22 cellular contexts compared by ENCODE assay signal in the genomic region with DNA sequence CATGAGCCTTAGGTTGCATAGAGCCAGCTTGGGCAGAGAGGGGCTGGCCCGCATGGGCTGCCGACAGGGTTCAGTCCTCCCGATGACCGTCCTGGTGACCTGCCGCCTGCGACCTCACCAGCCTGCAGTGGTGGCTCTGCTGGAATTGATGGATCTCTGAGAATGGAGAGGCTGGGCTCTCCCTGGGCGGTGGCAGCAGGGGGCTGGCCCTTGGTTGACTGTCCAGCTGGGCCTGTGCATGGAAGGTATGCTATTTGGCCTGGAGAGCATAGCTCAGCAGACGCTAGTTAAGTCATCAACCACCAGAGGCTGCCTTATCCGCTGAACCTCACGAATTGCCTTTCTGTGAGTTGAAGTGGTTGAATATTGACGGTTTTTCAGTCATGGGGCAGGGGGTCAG. TPM values are rescaled to one million over a fixed set of nuclear protein-coding genes. Genes with fewer than 3 reads are reported as not detected.
A peak's percentile ranks its signal among the peaks of the same experiment; 100 is the strongest.
DNase-seq lines count a peak whose midpoint lies in the region; ATAC-seq and TF ChIP-seq lines count a peak whose summit lies in the region.
"Had no signal": no experiment of that assay in that cellular context is flagged by ENCODE, and none has a peak within 500 bp of the region (broad histone marks: within the 10 kb centered on the region; RNA-seq: fewer than 3 reads in every experiment).

No MANE protein-coding gene starts in this region.

- H3K27ac Mint-ChIP-seq in neural progenitor cell: peak overlapping the region; percentile 38
- H3K27ac Mint-ChIP-seq: CD4-positive, alpha-beta T cell; HFFc6 had no signal

- H3K27me3 ChIP-seq in BLaER1 treated with 17β-estradiol and CSF1 and Interleukin-3, amounts not matched to agents 10 nM and 100 nM: 0 out of 22 replicates have a peak, but pooled peaks cover 0 to 4% (median 0%) of the 10 kb centered on the region in 11 experiments
- no peaks in the 10 kb centered on the region for H3K27me3 ChIP-seq in IMR-90 (ENCODE audit: control insufficient read depth, insufficient read depth, low read length)
- H3K27me3 ChIP-seq in neural progenitor cell: no peaks in the 10 kb centered on the region
- H3K27me3 ChIP-seq in lower lobe of right lung (ENCODE audit: low read depth): no peaks in the 10 kb centered on the region
- H3K27me3 ChIP-seq: BE2C had no signal

- peaks cover 2% of the 10 kb centered on the region for H3K9me3 Mint-ChIP-seq in neural progenitor cell
- H3K9me3 Mint-ChIP-seq: CD4-positive, alpha-beta T cell had no signal

- no peak overlapping the region for H4K5ac ChIP-seq in IMR-90 (ENCODE audit: low read depth, low read length)

- POLR2A ChIA-PET in IMR-90 (lab: Charles Lee; ENCODE audit: unreplicated experiment): no interaction called here

- H3K4ac ChIP-seq in IMR-90 (ENCODE audit: low read depth, low read length): no peak overlapping the region

- peaks cover 0 to 3% of the 10 kb centered on the region in 2 experiments; a peak in 2 of 4 replicates for H3K79me1 ChIP-seq in IMR-90 (ENCODE audit: low read depth in 1 of 2, low read length in 2 of 2)

- H3K9me1 ChIP-seq in IMR-90 (ENCODE audit: insufficient read depth, low read length): peaks cover 3% of the 10 kb centered on the region; the same call in 1 of the 2 replicates

- ATAC-seq in IMR-90 (ENCODE audit: low read depth) (peak; percentile 48), lower lobe of right lung (no peak)
- ATAC-seq: GM12878 had no signal

- no peak overlapping the region for H2AFZ ChIP-seq in IMR-90 (replicated peaks; ENCODE audit: low read length, poor library complexity)
- no peak overlapping the region for H2AFZ ChIP-seq in neural progenitor cell (replicated peaks)

- H3K18ac ChIP-seq in IMR-90 (ENCODE audit: low read depth, low read length): no peak overlapping the region; the same call in 1 of the 2 replicates

- in situ Hi-C loops in IMR-90 (cut with MboI; ENCODE audit: low sequenced_read_pairs): no loop called here

- peak overlapping the region; percentile 1 to 94 (median 77); a peak in 19 of 22 replicates for H3K4me2 ChIP-seq in BLaER1 treated with 17β-estradiol and CSF1 and Interleukin-3, amounts not matched to agents 10 nM and 100 nM
- H3K4me2 ChIP-seq in IMR-90 (ENCODE audit: low read depth, low read length): no peak overlapping the region
- no peak overlapping the region for H3K4me2 ChIP-seq in neural progenitor cell
- H3K4me2 ChIP-seq: SK-N-SH had no signal

- H3K36me3 Mint-ChIP-seq in neural progenitor cell: peaks cover 7% of the 10 kb centered on the region

- H4K8ac ChIP-seq in IMR-90 (ENCODE audit: low read depth in 2 of 2, low read length in 2 of 2): no peak overlapping the region

- no peak for TF ChIP-seq POLR2A in IMR-90 (IDR thresholded peaks at IDR 0.05; ENCODE audit: low read depth, low read length)

- dilution Hi-C loops in IMR-90 (cut with HindIII; ENCODE audit: low sequenced_read_pairs, unreplicated experiment): no loop called here

- H3K56ac ChIP-seq in IMR-90 (ENCODE audit: extremely low read depth, insufficient read depth, low read length): no peak overlapping the region

- peaks cover 25% of the 10 kb centered on the region for H3K4me1 Mint-ChIP-seq in neural progenitor cell

- peak overlapping the region in 4 of 11 experiments; percentile 4 to 56 (median 44); a peak in 7 of 22 replicates for H3K9ac ChIP-seq in BLaER1 treated with 17β-estradiol and CSF1 and Interleukin-3, amounts not matched to agents 10 nM and 100 nM
- H3K9ac ChIP-seq in IMR-90 (ENCODE audit: low read depth, low read length) (no peak overlapping the region), neural progenitor cell (no peak overlapping the region)
- H3K9ac ChIP-seq: SK-N-SH had no signal

- H2AK5ac ChIP-seq in IMR-90 (ENCODE audit: low read depth, low read length): no peak overlapping the region

- peaks cover 14 to 74% (median 49%) of the 10 kb centered on the region in 11 experiments; a peak in 19 of 22 replicates for H4K20me1 ChIP-seq in BLaER1 treated with 17β-estradiol and CSF1 and Interleukin-3, amounts not matched to agents 10 nM and 100 nM
- H4K20me1 ChIP-seq in IMR-90 (ENCODE audit: insufficient read depth, low read length) (peaks cover 9% of the 10 kb centered on the region; the same call in 1 of the 2 replicates), neural progenitor cell (ENCODE audit: low read depth) (no peaks in the 10 kb centered on the region)

- peak; percentile 7 for DNase-seq in IMR-90
- no peak for DNase-seq in neural progenitor cell (ENCODE audit: low spot score)
- DNase-seq in NCI-H2081 (lab: John Stamatoyannopoulos, UW): no peak
- no peak for DNase-seq in DMS79 (lab: John Stamatoyannopoulos, UW)
- no peak for DNase-seq in lower lobe of right lung
- DNase-seq: BE2C; Caco-2; CD4-positive, alpha-beta T cell; DMS 273 treated with DMSO at 0.1 percent for 48 hours; DND-41; HFFc6; KG1; NCI-H1105; NCI-H2029 treated with DMSO at 0.1 percent for 48 hours; NCI-H2171 treated with DMSO at 0.1 percent for 48 hours; NCI-H526; OCI-M1; SHP77; SK-N-SH had no signal

- H3K27me3 Mint-ChIP-seq in neural progenitor cell (ENCODE audit: insufficient read depth, low read depth): peaks cover 4% of the 10 kb centered on the region
- H3K27me3 Mint-ChIP-seq: CD4-positive, alpha-beta T cell had no signal

- no peak overlapping the region for H2BK120ac ChIP-seq in IMR-90 (ENCODE audit: low read depth, low read length)

- H4K91ac ChIP-seq in IMR-90 (ENCODE audit: insufficient read depth, low read depth, low read length): no peak overlapping the region

- no peak overlapping the region for H3K14ac ChIP-seq in IMR-90 (replicated peaks; ENCODE audit: low read depth, low read length)

- CTCF ChIA-PET in IMR-90 (lab: Yijun Ruan, JAX): no interaction called here

- intact Hi-C loops in IMR-90 (cut with micrococcal nuclease): loop anchor here (5.0 kb wide), 1 partner anchor 63 kb away; no protein-coding TSS in a partner anchor
- intact Hi-C loops in lower lobe of right lung (cut with DNase I): no loop called here

- H3K36me3 ChIP-seq in BLaER1 treated with 17β-estradiol and CSF1 and Interleukin-3, amounts not matched to agents 10 nM and 100 nM: peaks cover 0 to 28% (median 12%) of the 10 kb centered on the region in 11 experiments; a peak in 12 of 22 replicates
- H3K36me3 ChIP-seq in IMR-90 (ENCODE audit: control insufficient read depth, insufficient read depth, low read length): no peaks in the 10 kb centered on the region; the same call in 1 of the 2 replicates
- no peaks in the 10 kb centered on the region for H3K36me3 ChIP-seq in neural progenitor cell
- peaks cover 8% of the 10 kb centered on the region for H3K36me3 ChIP-seq in lower lobe of right lung

- H2BK5ac ChIP-seq in IMR-90 (ENCODE audit: low read depth, low read length, poor library complexity, severe bottlenecking): no peak overlapping the region

- no peaks in the 10 kb centered on the region for H3K9me3 ChIP-seq in BLaER1 treated with 17β-estradiol and CSF1 and Interleukin-3, amounts not matched to agents 10 nM and 100 nM (replicated peaks in 1 of 11)
- no peaks in the 10 kb centered on the region for H3K9me3 ChIP-seq in IMR-90 (ENCODE audit: control insufficient read depth, insufficient read depth, low read length)
- H3K9me3 ChIP-seq in neural progenitor cell (ENCODE audit: low read depth): no peaks in the 10 kb centered on the region
- H3K9me3 ChIP-seq in lower lobe of right lung: no peaks in the 10 kb centered on the region
- H3K9me3 ChIP-seq: BE2C, Caco-2, SK-N-SH had no signal

- no peak overlapping the region for H2BK15ac ChIP-seq in IMR-90 (ENCODE audit: low read depth, low read length)

- peak overlapping the region; percentile 23; the same call in 1 of the 2 replicates for H2BK20ac ChIP-seq in IMR-90 (ENCODE audit: low read depth, low read length)

- H3K23ac ChIP-seq in IMR-90 (ENCODE audit: low read depth, low read length): no peak overlapping the region

- peaks cover 27 to 78% (median 74%) of the 10 kb centered on the region in 10 experiments for H3K4me1 ChIP-seq in BLaER1 treated with 17β-estradiol and CSF1 and Interleukin-3, amounts not matched to agents 10 nM and 100 nM
- peaks cover 10% of the 10 kb centered on the region for H3K4me1 ChIP-seq in IMR-90 (ENCODE audit: control insufficient read depth, insufficient read depth, low read length)
- H3K4me1 ChIP-seq in neural progenitor cell: peaks cover 20% of the 10 kb centered on the region
- peaks cover 6% of the 10 kb centered on the region for H3K4me1 ChIP-seq in lower lobe of right lung
- H3K4me1 ChIP-seq: Caco-2 had no signal

- WGBS in IMR-90 (ENCODE audit: extremely low coverage in 2 of 2, insufficient read length in 1 of 2), 2 experiments: 87% methylated on average over 7 of the region's 11 CpGs; no CpG with 5 or more reads in 1 of the 2 experiments

- no peak overlapping the region for H2AK9ac ChIP-seq in IMR-90 (replicated peaks; ENCODE audit: low read depth, low read length, poor library complexity)

- H3F3A ChIP-seq in neural progenitor cell (ENCODE audit: low read depth): peaks cover 5% of the 10 kb centered on the region

- H3K27ac ChIP-seq in BLaER1 treated with 17β-estradiol and CSF1 and Interleukin-3, amounts not matched to agents 10 nM and 100 nM: peak overlapping the region in 5 of 11 experiments; percentile 31 to 66 (median 47); a peak in 7 of 22 replicates
- H3K27ac ChIP-seq in IMR-90 (ENCODE audit: insufficient read depth, low read length) (no peak overlapping the region), cingulate gyrus (ENCODE audit: low read depth, low read length) (peak overlapping the region; percentile 26), neural progenitor cell (no peak overlapping the region), lower lobe of right lung (no peak overlapping the region)

- H3K4me3 Mint-ChIP-seq in neural progenitor cell: no peak overlapping the region
- H3K4me3 Mint-ChIP-seq: CD4-positive, alpha-beta T cell; HFFc6 had no signal

- no peak for TF ChIP-seq CTCF in IMR-90 (conservative IDR thresholded peaks at IDR 0.05; ENCODE audit: low read depth, low read length)
- no peak for TF ChIP-seq CTCF in neural progenitor cell (IDR thresholded peaks at IDR 0.05)
- no peak for TF ChIP-seq CTCF in lower lobe of right lung (IDR thresholded peaks at IDR 0.05)

- no TSS peak for BruUV-seq in IMR-90 (replicated peaks; lab: Mats Ljungman, UMichigan)

- no peak for TF ChIP-seq RAD21 in IMR-90 (IDR thresholded peaks at IDR 0.05; ENCODE audit: low read length)

- no peaks in the 10 kb centered on the region for H3K79me2 ChIP-seq in neural progenitor cell (ENCODE audit: low read depth)

- H3K4me3 ChIP-seq in BLaER1 treated with 17β-estradiol and CSF1 and Interleukin-3, amounts not matched to agents 10 nM and 100 nM: no peak overlapping the region
- H3K4me3 ChIP-seq in IMR-90 (ENCODE audit: insufficient read depth, low read depth, low read length) (no peak overlapping the region), neural progenitor cell (no peak overlapping the region), lower lobe of right lung (no peak overlapping the region)
- H3K4me3 ChIP-seq: GM12878 had no signal

TF ChIP-seq in IMR-90, 13 proteins besides CTCF, POLR2A, EP300 and RAD21 (continues in another document):
- TF ChIP-seq CHD1 (IDR thresholded peaks at IDR 0.05; ENCODE audit: low read depth, low read length) (no peak), MAFK (IDR thresholded peaks at IDR 0.05; ENCODE audit: low read depth, low read length) (no peak)

RNA-seq across cellular contexts. Expression of a gene that starts 19.7 kb away (rescaled TPM):
- 2.7 and 2.8 TPM in 2 replicates for total RNA-seq in IMR-90 (2012; rRNA removed)
- polyA plus RNA-seq in IMR-90 (2012; rRNA removed): 5.8 and 7.4 TPM in 2 replicates
- polyA plus RNA-seq in IMR-90 (2012; cell fraction: cytosol; rRNA removed): 3.2 and 5.9 TPM in 2 replicates
- 11.4 and 12.3 TPM in 2 replicates for polyA plus RNA-seq in IMR-90 (2012; cell fraction: nucleus; rRNA removed; ENCODE audit: low replicate concordance)
- 30.2 and 32.2 TPM in 2 replicates for total RNA-seq in neural progenitor cell (ENCODE audit: low replicate concordance)
- 58.1 TPM for total RNA-seq in lower lobe of right lung

Comparison
In these comparisons a context has a peak if more than half of its experiments do, and no peak if none do; other contexts are left out.
1. H3K4me2 ChIP-seq: peak in BLaER1 treated with 17β-estradiol and CSF1 and Interleukin-3, amounts not matched to agents 10 nM and 100 nM (11 of 11); none in IMR-90 (single experiment) and neural progenitor cell (single experiment).